In the genomic region with DNA sequence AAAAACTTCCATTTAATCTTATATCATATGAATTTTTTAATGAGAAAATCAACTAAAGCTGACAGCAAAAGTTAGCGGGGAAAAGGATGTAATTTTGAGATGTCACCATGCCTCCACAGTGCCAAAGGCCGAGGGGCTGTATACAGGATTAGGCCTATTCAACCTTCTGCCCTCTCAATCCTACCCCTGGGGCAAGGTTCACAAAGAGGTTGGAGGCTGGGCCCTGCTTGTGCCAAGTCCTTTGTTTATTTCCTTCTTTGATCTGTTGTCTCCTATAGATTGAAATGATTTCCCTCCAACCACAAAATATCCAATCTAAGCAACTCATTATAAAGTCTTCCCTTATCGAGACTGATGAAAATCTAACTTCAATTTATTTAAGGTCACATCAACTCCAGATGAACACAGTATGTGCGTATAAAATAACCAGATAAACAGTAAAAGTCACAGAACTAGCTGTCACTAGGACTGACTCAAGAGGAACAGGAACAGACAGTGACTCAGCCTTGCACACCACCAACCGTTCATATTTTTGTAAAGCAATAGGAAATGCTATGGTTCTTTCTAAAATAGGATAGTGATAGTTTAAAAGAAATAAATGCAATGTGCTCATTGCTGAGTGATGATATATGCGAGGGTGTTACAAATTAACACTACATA, we compare ENCODE assay signal across 8 cellular contexts.
DNase-seq lines count a peak whose midpoint lies in the region; TF ChIP-seq lines count a peak whose summit lies in the region.

No MANE protein-coding gene starts in this region.

- BruUV-seq in A673 (replicated peaks; lab: Mats Ljungman, UMichigan) = no TSS peak

- H3K9me3 ChIP-seq in A673 (ENCODE audit: low read depth, low read length, poor library complexity, severe bottlenecking) = no peaks in the 10 kb centered on the region

- H3K27me3 Mint-ChIP-seq in T-helper 1 cell treated with Interleukin-12 subunit alpha and Interleukin-12 subunit beta and Interleukin-4 antibody, amounts not matched to agents 30 μg/mL and 1 μg/mL, for 36 hours (ENCODE audit: low read depth) = no peaks in the 10 kb centered on the region

- peak overlapping the region; percentile 67 for H3K27ac Mint-ChIP-seq in T-helper 1 cell treated with Interleukin-12 subunit alpha and Interleukin-12 subunit beta and Interleukin-4 antibody, amounts not matched to agents 30 μg/mL and 1 μg/mL, for 36 hours

- peak overlapping the region; percentile 26 for H3K27ac ChIP-seq in A673 (ENCODE audit: low read depth, low read length, poor library complexity, severe bottlenecking)

- no peaks in the 10 kb centered on the region for H3K9me3 Mint-ChIP-seq in T-helper 1 cell treated with Interleukin-12 subunit alpha and Interleukin-12 subunit beta and Interleukin-4 antibody, amounts not matched to agents 30 μg/mL and 1 μg/mL, for 36 hours

- H3K36me3 ChIP-seq in A673 (ENCODE audit: insufficient read depth, low read length, poor library complexity, severe bottlenecking) = no peaks in the 10 kb centered on the region

- intact Hi-C loops in A673 (cut with micrococcal nuclease; ENCODE audit: unreplicated experiment) = no loop called here

- peaks cover 37% of the 10 kb centered on the region for H3K4me1 ChIP-seq in A673 (ENCODE audit: insufficient read depth, low read length, poor library complexity, severe bottlenecking)

- no peak for DNase-seq in A673 (ENCODE audit: low spot score)
- peak; percentile 21 for DNase-seq in GM04504 (ENCODE audit: low read depth)
- DNase-seq in glomerular endothelial cell (ENCODE audit: extremely low read depth, low read depth, low spot score) = peak; percentile 57
- no peak for DNase-seq in GM13976 (ENCODE audit: low spot score)
- no peak for DNase-seq in activated effector memory CD4-positive, alpha-beta T cell treated with Interleukin-2 at 50 U/mL for 16 hours
- DNase-seq in NCI-H128 (lab: John Stamatoyannopoulos, UW; ENCODE audit: unreplicated experiment) = no peak
- DNase-seq in HT-29 (ENCODE audit: low spot score) = no peak

- H3K4me3 Mint-ChIP-seq in T-helper 1 cell treated with Interleukin-12 subunit alpha and Interleukin-12 subunit beta and Interleukin-4 antibody, amounts not matched to agents 30 μg/mL and 1 μg/mL, for 36 hours = no peak overlapping the region

- CTCF ChIA-PET in A673 (lab: Charles Lee) = interaction anchor here (0.7 kb wide), 1 partner anchor 315 kb away, joined by 4 read pairs; no protein-coding TSS in a partner anchor

- POLR2A ChIA-PET in A673 (lab: Charles Lee; ENCODE audit: low non-redundant PET) = no interaction called here

- H3K36me3 Mint-ChIP-seq in T-helper 1 cell treated with Interleukin-12 subunit alpha and Interleukin-12 subunit beta and Interleukin-4 antibody, amounts not matched to agents 30 μg/mL and 1 μg/mL, for 36 hours (ENCODE audit: low read depth) = peaks cover 13% of the 10 kb centered on the region

- no peak overlapping the region for H3K4me3 ChIP-seq in A673 (ENCODE audit: low read depth, low read length, poor library complexity, severe bottlenecking)

- H3K27me3 ChIP-seq in A673 (replicated peaks; ENCODE audit: insufficient read depth, low read depth, low read length, poor library complexity) = no peaks in the 10 kb centered on the region

- in situ Hi-C loops in GM13976 (cut with MboI; ENCODE audit: low sequenced_read_pairs, unreplicated experiment) = no loop called here

- peaks cover 5% of the 10 kb centered on the region for H3K4me1 Mint-ChIP-seq in T-helper 1 cell treated with Interleukin-12 subunit alpha and Interleukin-12 subunit beta and Interleukin-4 antibody, amounts not matched to agents 30 μg/mL and 1 μg/mL, for 36 hours (ENCODE audit: low read depth)

- TF ChIP-seq CTCF in A673 (conservative IDR thresholded peaks at IDR 0.05; ENCODE audit: low read depth, low read length) (no peak), GM13976 (IDR thresholded peaks at IDR 0.05; ENCODE audit: borderline replicate concordance, control extremely low read depth, extremely low read depth, insufficient read depth, missing control alignments) (no peak)

Comparison
In these comparisons a context has a peak if more than half of its experiments do, and no peak if none do; other contexts are left out.
1. DNase-seq: peak in GM04504 (single experiment) and glomerular endothelial cell (single experiment); none in A673 (single experiment), GM13976 (single experiment), activated effector memory CD4-positive, alpha-beta T cell treated with Interleukin-2 at 50 U/mL for 16 hours (single experiment), NCI-H128 (single experiment) and HT-29 (single experiment).